8 cellular contexts compared by ENCODE assay signal in genomic region chr11:94876645-94877445, GRCh38.
DNase-seq lines count a peak whose midpoint lies in the region; ATAC-seq and TF ChIP-seq lines count a peak whose summit lies in the region.

No MANE protein-coding gene starts in this region.

- H3K9me3 ChIP-seq in right atrium auricular region = no peaks in the 10 kb centered on the region
- H3K9me3 ChIP-seq in gastrocnemius medialis = no peaks in the 10 kb centered on the region

- no peaks in the 10 kb centered on the region for H3K36me3 Mint-ChIP-seq in activated CD4-positive, alpha-beta T cell treated with anti-CD3 and anti-CD28 coated beads for 36 hours (ENCODE audit: low read depth)

- ATAC-seq in activated CD4-positive, alpha-beta T cell treated with anti-CD3 and anti-CD28 coated beads for 36 hours = peak; percentile 96
- peak; percentile 85 for ATAC-seq in HG03025 (IDR thresholded peaks at IDR 0.05; ENCODE audit: low FRiP score, unreplicated experiment)
- peak; percentile 47 to 51 for ATAC-seq in gastrocnemius medialis

- H3K4me3 ChIP-seq in right atrium auricular region = no peak overlapping the region
- no peak overlapping the region for H3K4me3 ChIP-seq in gastrocnemius medialis

- H3K27ac Mint-ChIP-seq in activated CD4-positive, alpha-beta T cell treated with anti-CD3 and anti-CD28 coated beads for 36 hours = peak overlapping the region; percentile 82

- POLR2A ChIA-PET in activated CD4-positive, alpha-beta T cell treated with anti-CD3 and anti-CD28 coated beads for 36 hours (lab: Charles Lee) = no interaction called here

- peaks cover 0 to 22% of the 10 kb centered on the region in 2 donors for H3K4me1 ChIP-seq in right atrium auricular region
- H3K4me1 ChIP-seq in gastrocnemius medialis = peaks cover 6 to 20% of the 10 kb centered on the region in 2 donors

- H3K4me3 Mint-ChIP-seq in activated CD4-positive, alpha-beta T cell treated with anti-CD3 and anti-CD28 coated beads for 36 hours = peak overlapping the region; percentile 19

- no peaks in the 10 kb centered on the region for H3K9me3 Mint-ChIP-seq in activated CD4-positive, alpha-beta T cell treated with anti-CD3 and anti-CD28 coated beads for 36 hours (ENCODE audit: low read depth)

- CTCF ChIA-PET in activated CD4-positive, alpha-beta T cell treated with anti-CD3 and anti-CD28 coated beads for 36 hours (lab: Charles Lee) = interaction anchor here (0.9 to 1.5 kb wide), 4 partner anchors 10 to 51 kb away, joined by 3 to 6 read pairs (median 4); no protein-coding TSS in a partner anchor

- in situ Hi-C loops in gastrocnemius medialis (cut with MboI; ENCODE audit: low sequenced_read_pairs in 4 of 4) = no loop called here

- TF ChIP-seq CTCF in right atrium auricular region (IDR thresholded peaks at IDR 0.05) (peak in 1 of 2 donors; percentile 50), gastrocnemius medialis (IDR thresholded peaks at IDR 0.05 in 4 of 5, conservative IDR thresholded peaks at IDR 0.05 in 1 of 5) (peak in 1 of 5 experiments; percentile 22)

- DNase-seq in activated CD4-positive, alpha-beta T cell treated with anti-CD3 and anti-CD28 coated beads for 36 hours = peak; percentile 88
- DNase-seq in activated CD4-positive, alpha-beta T cell treated with anti-CD3 and anti-CD28 coated beads for 1 hour = no peak
- DNase-seq in RPMI7951 (ENCODE audit: low read depth) (peak; percentile 97), amniotic epithelial cell (ENCODE audit: low read depth) (peak; percentile 94), right atrium auricular region (ENCODE audit: low spot score) (peak; percentile 93), gastrocnemius medialis (peak; percentile 27 to 58), NCI-H82 (lab: John Stamatoyannopoulos, UW) (no peak)

- no peak for TF ChIP-seq POLR2A in gastrocnemius medialis (IDR thresholded peaks at IDR 0.05)

- intact Hi-C loops in activated CD4-positive, alpha-beta T cell treated with anti-CD3 and anti-CD28 coated beads for 36 hours (cut with DNase I, micrococcal nuclease) = loop anchor here in 1 of 2 experiments (1.0 to 5.0 kb wide), 3 partner anchors 91 to 740 kb away; partner anchors contain the start of gene FUT4
- intact Hi-C loops in gastrocnemius medialis (cut with DNase I; ENCODE audit: low total_unique reads) = no loop called here

- H3K27me3 ChIP-seq in right atrium auricular region = no peaks in the 10 kb centered on the region
- no peaks in the 10 kb centered on the region for H3K27me3 ChIP-seq in gastrocnemius medialis

- peaks cover 2% of the 10 kb centered on the region for H3K27me3 Mint-ChIP-seq in activated CD4-positive, alpha-beta T cell treated with anti-CD3 and anti-CD28 coated beads for 36 hours

- peaks cover 23% of the 10 kb centered on the region for H3K4me1 Mint-ChIP-seq in activated CD4-positive, alpha-beta T cell treated with anti-CD3 and anti-CD28 coated beads for 36 hours

- H3K36me3 ChIP-seq in right atrium auricular region (peaks cover 30% of the 10 kb centered on the region), gastrocnemius medialis (peaks cover 2 to 85% of the 10 kb centered on the region in 2 donors)

- H3K27ac ChIP-seq in right atrium auricular region (peak overlapping the region; percentile 64 to 76), gastrocnemius medialis (peak overlapping the region; percentile 38 to 56 (median 48))

Comparison
In these comparisons a context has a peak if more than half of its experiments do, and no peak if none do; other contexts are left out.
1. DNase-seq: peak in activated CD4-positive, alpha-beta T cell treated with anti-CD3 and anti-CD28 coated beads for 36 hours (single experiment), RPMI7951 (single experiment), amniotic epithelial cell (single experiment), right atrium auricular region (single experiment) and gastrocnemius medialis (2 of 2); none in activated CD4-positive, alpha-beta T cell treated with anti-CD3 and anti-CD28 coated beads for 1 hour (single experiment) and NCI-H82 (single experiment).
2. Peak in every context shown above with its lines, with median percentiles within 50 percentile points of each other: ATAC-seq.